In genomic region chr15:33292718-33293307, GRCh38 we compare ENCODE assay signal across 7 cellular contexts. TPM values are rescaled to one million over a fixed set of nuclear protein-coding genes. Genes with fewer than 3 reads are reported as not detected.
DNase-seq lines count a peak whose midpoint lies in the region; TF ChIP-seq lines count a peak whose summit lies in the region.

No MANE protein-coding gene starts in this region.

- in situ Hi-C loops in brain microvascular endothelial cell (cut with HindIII; ENCODE audit: low pct_ligation_motif_present, low sequenced_read_pairs) = no loop called here

- H3K9ac ChIP-seq in Karpas-422 (ENCODE audit: low read length) = no peak overlapping the region

- H3K27ac ChIP-seq in Karpas-422 (ENCODE audit: low read length) (no peak overlapping the region), brain microvascular endothelial cell (no peak overlapping the region)

- H4K20me1 ChIP-seq in Karpas-422 (ENCODE audit: insufficient read depth, low read depth, low read length) = no peaks in the 10 kb centered on the region

- no peaks in the 10 kb centered on the region for H3K9me2 ChIP-seq in Karpas-422 (replicated peaks; ENCODE audit: insufficient read depth, low read length)

- H3K36me3 ChIP-seq in Karpas-422 (ENCODE audit: insufficient read depth, low read length) = no peaks in the 10 kb centered on the region
- H3K36me3 ChIP-seq in brain microvascular endothelial cell (replicated peaks) = no peaks in the 10 kb centered on the region

- no peak overlapping the region for H2AFZ ChIP-seq in Karpas-422 (ENCODE audit: low read length)

- H3K4me1 ChIP-seq in Karpas-422 (ENCODE audit: low read length) = no peaks in the 10 kb centered on the region

- H3K27me3 ChIP-seq in Karpas-422 (ENCODE audit: low read length) (no peaks in the 10 kb centered on the region), brain microvascular endothelial cell (replicated peaks) (no peaks in the 10 kb centered on the region)

- DNase-seq in GM03348 (ENCODE audit: low spot score) (peak; percentile 56), Karpas-422 (peak; percentile 83), RPMI8226 (peak; percentile 59), brain microvascular endothelial cell (peak; percentile 62), kidney tubule cell (ENCODE audit: low spot score) (peak; percentile 71), putamen (ENCODE audit: low spot score) (no peak)
- DNase-seq in stimulated activated CD8-positive, alpha-beta memory T cell treated with anti-CD3 and anti-CD28 coated beads, Interleukin-2, amount 100 ng/mL, for 48 hours (ENCODE audit: low read depth in 2 of 2) = peak; percentile 21 to 33

- no peaks in the 10 kb centered on the region for H3K9me3 ChIP-seq in Karpas-422 (ENCODE audit: low read length)

- H3K4me2 ChIP-seq in Karpas-422 (ENCODE audit: low read depth, low read length, poor library complexity, severe bottlenecking) = no peak overlapping the region

- peak; percentile 81 for TF ChIP-seq CTCF in brain microvascular endothelial cell (IDR thresholded peaks at IDR 0.05; ENCODE audit: low read depth, low read length, missing control alignments)

- H3K79me2 ChIP-seq in Karpas-422 (ENCODE audit: low read length) = no peaks in the 10 kb centered on the region

- H3K4me3 ChIP-seq in Karpas-422 (ENCODE audit: low read length) (no peak overlapping the region), brain microvascular endothelial cell (ENCODE audit: low read depth, low read length) (no peak overlapping the region)

RNA-seq across cellular contexts. Expression of gene RYR3, which starts 18.0 kb away (rescaled TPM):
- total RNA-seq in Karpas-422 (2014; rRNA removed; shearing (Covaris generic); ENCODE audit: low replicate concordance) = not detected in 2 replicates
